In genomic region chr4:102826890-102827673, GRCh38 we compare ENCODE assay signal across 8 cellular contexts. TPM values are rescaled to one million over a fixed set of nuclear protein-coding genes. Genes with fewer than 3 reads are reported as not detected.
DNase-seq lines count a peak whose midpoint lies in the region; ATAC-seq and TF ChIP-seq lines count a peak whose summit lies in the region.

TSS of gene UBE2D3 (minus strand) at chr4:102827551. CDS start at chr4:102826508, 1,043 bp downstream.

- ATAC-seq in GM21367 (IDR thresholded peaks at IDR 0.05; ENCODE audit: unreplicated experiment) = peak; percentile 22
- peak; percentile 52 for ATAC-seq in activated CD8-positive, alpha-beta memory T cell treated with anti-CD3 and anti-CD28 coated beads, Interleukin-2, amount 10 ng/mL, durations not matched to agents 7 days and 5 days

- CTCF ChIA-PET in activated CD8-positive, alpha-beta memory T cell treated with anti-CD3 and anti-CD28 coated beads, Interleukin-2, amount 10 ng/mL, durations not matched to agents 7 days and 5 days (lab: Charles Lee) = interaction anchor here (0.8 to 3.3 kb wide), 11 partner anchors 10 to 482 kb away, joined by 3 to 36 read pairs (median 5); partner anchors contain the start of genes BDH2, CISD2, NFKB1 and SLC39A8

- H3K36me3 Mint-ChIP-seq in activated CD8-positive, alpha-beta memory T cell treated with anti-CD3 and anti-CD28 coated beads, Interleukin-2, amount 10 ng/mL, durations not matched to agents 7 days and 5 days = peaks cover 16% of the 10 kb centered on the region
- peaks cover 3% of the 10 kb centered on the region for H3K36me3 Mint-ChIP-seq in mesothelial cell of epicardium

- H3K27me3 Mint-ChIP-seq in activated CD8-positive, alpha-beta memory T cell treated with anti-CD3 and anti-CD28 coated beads, Interleukin-2, amount 10 ng/mL, durations not matched to agents 7 days and 5 days = no peaks in the 10 kb centered on the region
- H3K27me3 Mint-ChIP-seq in mesothelial cell of epicardium (ENCODE audit: low read depth) = no peaks in the 10 kb centered on the region

- no peak within 1 kb of the TSS for H3K27ac Mint-ChIP-seq in activated CD8-positive, alpha-beta memory T cell treated with anti-CD3 and anti-CD28 coated beads, Interleukin-2, amount 10 ng/mL, durations not matched to agents 7 days and 5 days
- H3K27ac Mint-ChIP-seq in mesothelial cell of epicardium = no peak within 1 kb of the TSS

- in situ Hi-C loops in endometrial microvascular endothelial cells (cut with HindIII; ENCODE audit: inconsistent ontology term, low pct_unique_long_range_greater_than_20kb, low sequenced_read_pairs) = no loop called here

- H3K4me3 Mint-ChIP-seq in activated CD8-positive, alpha-beta memory T cell treated with anti-CD3 and anti-CD28 coated beads, Interleukin-2, amount 10 ng/mL, durations not matched to agents 7 days and 5 days = no peak within 1 kb of the TSS
- H3K4me3 Mint-ChIP-seq in mesothelial cell of epicardium = no peak within 1 kb of the TSS

- H3K9me3 Mint-ChIP-seq in activated CD8-positive, alpha-beta memory T cell treated with anti-CD3 and anti-CD28 coated beads, Interleukin-2, amount 10 ng/mL, durations not matched to agents 7 days and 5 days (ENCODE audit: low read depth) = no peaks in the 10 kb centered on the region
- H3K9me3 Mint-ChIP-seq in mesothelial cell of epicardium = no peaks in the 10 kb centered on the region

- DNase-seq in COR-L47 (lab: John Stamatoyannopoulos, UW) (peak; percentile 91), HUDEP-2 (lab: John Stamatoyannopoulos, UW; ENCODE audit: unreplicated experiment in 76 of 76) (peak; percentile 53 to 95 (median 87)), NOMO-1 treated with dmso at 0.1 percent for 144 hours (lab: John Stamatoyannopoulos, UW; ENCODE audit: unreplicated experiment) (peak; percentile 90), mesothelial cell of epicardium (ENCODE audit: low spot score in 2 of 2, unreplicated experiment in 2 of 2) (peak; percentile 90 to 97)
- DNase-seq in activated CD8-positive, alpha-beta memory T cell treated with anti-CD3 and anti-CD28 coated beads, Interleukin-2, amount 10 ng/mL, durations not matched to agents 7 days and 5 days = peak; percentile 97
- DNase-seq in stimulated activated CD8-positive, alpha-beta memory T cell treated with anti-CD3 and anti-CD28 coated beads, Interleukin-15, amount 100 ng/mL, for 48 hours (ENCODE audit: low read depth in 2 of 2) = peak; percentile 87 to 94

- peaks cover 36% of the 10 kb centered on the region for H3K4me1 Mint-ChIP-seq in activated CD8-positive, alpha-beta memory T cell treated with anti-CD3 and anti-CD28 coated beads, Interleukin-2, amount 10 ng/mL, durations not matched to agents 7 days and 5 days
- peaks cover 37% of the 10 kb centered on the region for H3K4me1 Mint-ChIP-seq in mesothelial cell of epicardium

- TF ChIP-seq CTCF in mesothelial cell of epicardium (IDR thresholded peaks at IDR 0.05; ENCODE audit: unreplicated experiment) = no peak

RNA-seq across cellular contexts. Expression of gene UBE2D3, which starts in this region (rescaled TPM):
- 100 to 1,000 TPM; 357 to 421 TPM for total RNA-seq in activated CD8-positive, alpha-beta memory T cell treated with anti-CD3 and anti-CD28 coated beads, Interleukin-2, amount 10 ng/mL, durations not matched to agents 7 days and 5 days
- total RNA-seq in endometrial microvascular endothelial cells (ENCODE audit: inconsistent ontology term) (372 TPM), mesothelial cell of epicardium (299 to 311 TPM (median 307 TPM) in 3 replicates)

Comparison
In these comparisons a context has a peak if more than half of its experiments do, and no peak if none do; other contexts are left out.
1. Peak in every context shown above with its lines: DNase-seq and ATAC-seq.